18 cellular contexts compared by ENCODE assay signal in genomic region chr2:234669611-234670010, GRCh38.
DNase-seq lines count a peak whose midpoint lies in the region; ATAC-seq and TF ChIP-seq lines count a peak whose summit lies in the region.
"Had no signal": no experiment of that assay in that cellular context is flagged by ENCODE, and none has a peak within 500 bp of the region (broad histone marks: within the 10 kb centered on the region; RNA-seq: fewer than 3 reads in every experiment).

No MANE protein-coding gene starts in this region.

- 91% methylated on average over 2 of the region's 2 CpGs for WGBS in liver

- H3K27ac ChIP-seq in brain microvascular endothelial cell (no peak overlapping the region), liver (ENCODE audit: low read depth in 1 of 2, low read length in 2 of 2) (no peak overlapping the region)

- no peaks in the 10 kb centered on the region for H3K36me3 ChIP-seq in BE2C
- H3K36me3 ChIP-seq in brain microvascular endothelial cell (replicated peaks) = no peaks in the 10 kb centered on the region
- H3K36me3 ChIP-seq in liver (ENCODE audit: control insufficient read depth in 4 of 4, insufficient read depth in 3 of 4, low read depth in 1 of 4, low read length in 3 of 4) = no peaks in the 10 kb centered on the region

- peak; percentile 38 to 68 for TF ChIP-seq RAD21 in liver (IDR thresholded peaks at IDR 0.05)

- in situ Hi-C loops in brain microvascular endothelial cell (cut with HindIII; ENCODE audit: low pct_ligation_motif_present, low sequenced_read_pairs) = no loop called here

- DNase-seq in BE2C (peak; percentile 21), HFFc6 (no peak), brain microvascular endothelial cell (no peak), HCEC 1CT (no peak), SKM-1 treated with dmso at 0.1 percent for 144 hours (lab: John Stamatoyannopoulos, UW; ENCODE audit: unreplicated experiment) (no peak), left colon (no peak)
- DNase-seq: activated CD4-positive, alpha-beta memory T cell treated with anti-CD3 and anti-CD28 coated beads, Interleukin-2, amount 10 ng/mL, durations not matched to agents 7 days and 5 days; CD4-positive, alpha-beta memory T cell; KG1; left cardiac atrium; naive thymus-derived CD8-positive, alpha-beta T cell; NCI-H1694 treated with DMSO at 0.1 percent for 48 hours; NCI-H510A treated with DMSO at 0.1 percent for 48 hours; SIG-M5; stimulated activated CD4-positive, alpha-beta T cell treated with anti-CD3 and anti-CD28 coated beads, Interleukin-2, amount 100 ng/mL, for 24 hours had no signal

- peaks cover 6% of the 10 kb centered on the region; the same call in 1 of the 2 replicates for H3K36me3 Mint-ChIP-seq in HFFc6 (ENCODE audit: low read depth)
- H3K36me3 Mint-ChIP-seq: CD4-positive, alpha-beta memory T cell; naive thymus-derived CD8-positive, alpha-beta T cell had no signal

- H3K9me3 Mint-ChIP-seq in HFFc6 = 0 out of 2 replicates have a peak, but pooled peaks cover under 1% of the 10 kb centered on the region
- H3K9me3 Mint-ChIP-seq: activated CD4-positive, alpha-beta memory T cell treated with anti-CD3 and anti-CD28 coated beads, Interleukin-2, amount 10 ng/mL, durations not matched to agents 7 days and 5 days; activated T-helper 17 cell treated with anti-CD3 and anti-CD28 coated beads, Interleukin-2, amount 50 U/mL, for 72 hours had no signal

- no peak overlapping the region for H3K27ac Mint-ChIP-seq in HFFc6
- H3K27ac Mint-ChIP-seq: activated CD4-positive, alpha-beta memory T cell treated with anti-CD3 and anti-CD28 coated beads, Interleukin-2, amount 10 ng/mL, durations not matched to agents 7 days and 5 days; activated T-helper 17 cell treated with anti-CD3 and anti-CD28 coated beads, Interleukin-2, amount 50 U/mL, for 72 hours; CD4-positive, alpha-beta memory T cell; naive thymus-derived CD8-positive, alpha-beta T cell had no signal

- H3K9ac ChIP-seq in liver (ENCODE audit: low read depth in 1 of 2, low read length in 2 of 2) = no peak overlapping the region

- ATAC-seq in HG02759 (IDR thresholded peaks at IDR 0.05; ENCODE audit: unreplicated experiment) (no peak), left colon (no peak)
- ATAC-seq: activated T-helper 17 cell treated with anti-CD3 and anti-CD28 coated beads, Interleukin-2, amount 50 U/mL, for 72 hours; left cardiac atrium; naive thymus-derived CD8-positive, alpha-beta T cell had no signal

- H3K27me3 ChIP-seq in BE2C (no peaks in the 10 kb centered on the region), brain microvascular endothelial cell (replicated peaks) (no peaks in the 10 kb centered on the region), liver (ENCODE audit: control insufficient read depth in 4 of 4, insufficient read depth in 4 of 4, low read length in 3 of 4) (no peaks in the 10 kb centered on the region)

- intact Hi-C loops in left colon (cut with DNase I, micrococcal nuclease) = no loop called here

- TF ChIP-seq CTCF in BE2C (IDR thresholded peaks at IDR 0.05; ENCODE audit: low read depth, low read length) (peak; percentile 48), HFFc6 (IDR thresholded peaks at IDR 0.05) (peak; percentile 63), brain microvascular endothelial cell (IDR thresholded peaks at IDR 0.05; ENCODE audit: low read depth, low read length, missing control alignments) (peak; percentile 45), liver (IDR thresholded peaks at IDR 0.05; ENCODE audit: low read depth, low read length, missing input control) (peak; percentile 13)

- H3K9me3 ChIP-seq in BE2C (peaks cover 3% of the 10 kb centered on the region; the same call in 1 of the 2 replicates), liver (ENCODE audit: control insufficient read depth in 4 of 4, low read length in 3 of 4) (no peaks in the 10 kb centered on the region)

- H3K27me3 Mint-ChIP-seq in HFFc6 (ENCODE audit: insufficient read depth) = no peaks in the 10 kb centered on the region; the same call in 1 of the 2 replicates

- no peak overlapping the region for H3K4me3 ChIP-seq in BE2C (ENCODE audit: low read depth, low read length)
- no peak overlapping the region for H3K4me3 ChIP-seq in brain microvascular endothelial cell (ENCODE audit: low read depth, low read length)
- no peak overlapping the region for H3K4me3 ChIP-seq in liver (ENCODE audit: low read depth in 1 of 3, low read length in 3 of 3)

- peaks cover 52% of the 10 kb centered on the region for H3K4me1 Mint-ChIP-seq in HFFc6 (ENCODE audit: low read depth)
- H3K4me1 Mint-ChIP-seq: activated CD4-positive, alpha-beta memory T cell treated with anti-CD3 and anti-CD28 coated beads, Interleukin-2, amount 10 ng/mL, durations not matched to agents 7 days and 5 days; activated T-helper 17 cell treated with anti-CD3 and anti-CD28 coated beads, Interleukin-2, amount 50 U/mL, for 72 hours; CD4-positive, alpha-beta memory T cell; naive thymus-derived CD8-positive, alpha-beta T cell had no signal

- no peak overlapping the region for H3K4me3 Mint-ChIP-seq in HFFc6
- H3K4me3 Mint-ChIP-seq: activated CD4-positive, alpha-beta memory T cell treated with anti-CD3 and anti-CD28 coated beads, Interleukin-2, amount 10 ng/mL, durations not matched to agents 7 days and 5 days; activated T-helper 17 cell treated with anti-CD3 and anti-CD28 coated beads, Interleukin-2, amount 50 U/mL, for 72 hours; CD4-positive, alpha-beta memory T cell; naive thymus-derived CD8-positive, alpha-beta T cell had no signal

- H3K4me1 ChIP-seq in BE2C (no peaks in the 10 kb centered on the region; the same call in none of the 2 replicates), liver (ENCODE audit: control insufficient read depth in 4 of 4, insufficient read depth in 4 of 4, low read length in 3 of 4) (peaks cover 1 to 12% (median 6%) of the 10 kb centered on the region in 4 donors)

TF ChIP-seq in liver, 16 proteins besides CTCF, POLR2A, EP300 and RAD21:
- no peak for TF ChIP-seq SP1 (IDR thresholded peaks at IDR 0.05)
- TF ChIP-seq RXRA (IDR thresholded peaks at IDR 0.05) = no peak
- no peak for TF ChIP-seq REST (IDR thresholded peaks at IDR 0.05)
- no peak for TF ChIP-seq ZBTB33 (IDR thresholded peaks at IDR 0.05)
- no peak for TF ChIP-seq FOXA1 (IDR thresholded peaks at IDR 0.05)
- TF ChIP-seq GABPA (IDR thresholded peaks at IDR 0.05 in 1 of 2, conservative IDR thresholded peaks at IDR 0.05 in 1 of 2) = no peak
- no peak for TF ChIP-seq JUND (IDR thresholded peaks at IDR 0.05)
- no peak for TF ChIP-seq HNF4G (IDR thresholded peaks at IDR 0.05)
- no peak for TF ChIP-seq HNF4A (conservative IDR thresholded peaks at IDR 0.05)
- no peak for TF ChIP-seq EGR1 (IDR thresholded peaks at IDR 0.05; ENCODE audit: low read depth in 2 of 2)
- TF ChIP-seq, protein P1, sequence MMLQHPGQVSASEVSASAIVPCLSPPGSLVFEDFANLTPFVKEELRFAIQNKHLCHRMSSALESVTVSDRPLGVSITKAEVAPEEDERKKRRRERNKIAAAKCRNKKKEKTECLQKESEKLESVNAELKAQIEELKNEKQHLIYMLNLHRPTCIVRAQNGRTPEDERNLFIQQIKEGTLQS (IDR thresholded peaks at IDR 0.05) = no peak
- no peak for TF ChIP-seq FOXA2 (IDR thresholded peaks at IDR 0.05)
- TF ChIP-seq NR2F2 (IDR thresholded peaks at IDR 0.05) = no peak
- no peak for TF ChIP-seq TAF1 (conservative IDR thresholded peaks at IDR 0.05)

Comparison
In these comparisons a context has a peak if more than half of its experiments do, and no peak if none do; other contexts are left out.
1. CTCF ChIP-seq: peak in every context shown above with its lines; median percentile 63 in HFFc6; 48 in BE2C; 45 in brain microvascular endothelial cell; 13 in liver.